ENCODE assay signal across 11 cellular contexts in genomic region chr3:154095832-154096421, GRCh38. TPM values are rescaled to one million over a fixed set of nuclear protein-coding genes. Genes with fewer than 3 reads are reported as not detected.
DNase-seq lines count a peak whose midpoint lies in the region; ATAC-seq, FAIRE-seq and TF ChIP-seq lines count a peak whose summit lies in the region.
"Had no signal": no experiment of that assay in that cellular context is flagged by ENCODE, and none has a peak within 500 bp of the region (broad histone marks: within the 10 kb centered on the region; RNA-seq: fewer than 3 reads in every experiment).

No MANE protein-coding gene starts in this region.

- no peaks in the 10 kb centered on the region for H3K36me3 ChIP-seq in endothelial cell of umbilical vein (ENCODE audit: control insufficient read depth in 2 of 2, extremely low read depth in 1 of 2, insufficient read depth in 2 of 2, low read length in 2 of 2)
- no peaks in the 10 kb centered on the region for H3K36me3 ChIP-seq in psoas muscle (ENCODE audit: insufficient read depth in 1 of 2, low read depth in 1 of 2)
- no peaks in the 10 kb centered on the region for H3K36me3 ChIP-seq in testis (ENCODE audit: low read depth, missing control alignments)
- H3K36me3 ChIP-seq: BLaER1 had no signal

- intact Hi-C loops in endothelial cell of umbilical vein (cut with micrococcal nuclease) (loop anchor here (1.0 kb wide), 1 partner anchor 157 kb away; no protein-coding TSS in a partner anchor), psoas muscle (cut with DNase I) (loop anchor here in 1 of 2 donors (5.0 kb wide), 1 partner anchor 156 kb away; no protein-coding TSS in a partner anchor), testis (cut with DNase I; ENCODE audit: low total_unique reads) (no loop called here)

- no peak overlapping the region for H3K4me2 ChIP-seq in endothelial cell of umbilical vein (ENCODE audit: insufficient read depth, low read length)
- H3K4me2 ChIP-seq: BLaER1 had no signal

- H3K4me3 Mint-ChIP-seq in stimulated activated effector memory CD8-positive, alpha-beta T cell treated with anti-CD3 and anti-CD28 coated beads, Interleukin-12 subunit alpha, Interleukin-12 subunit beta, amount 100 ng/mL, for 72 hours, result no peak overlapping the region

- no peak overlapping the region for H2AFZ ChIP-seq in endothelial cell of umbilical vein (ENCODE audit: low read depth, low read length)

- TF ChIP-seq POLR2A in endothelial cell of umbilical vein (IDR thresholded peaks at IDR 0.05; ENCODE audit: low read depth, low read length) (no peak), testis (IDR thresholded peaks at IDR 0.05) (no peak)

- BruUV-seq in endothelial cell of umbilical vein (replicated peaks; lab: Mats Ljungman, UMichigan), result no TSS peak

- H3K36me3 Mint-ChIP-seq in stimulated activated effector memory CD8-positive, alpha-beta T cell treated with anti-CD3 and anti-CD28 coated beads, Interleukin-12 subunit alpha, Interleukin-12 subunit beta, amount 100 ng/mL, for 72 hours, result no peaks in the 10 kb centered on the region

- H3K4me1 ChIP-seq in endothelial cell of umbilical vein (ENCODE audit: control insufficient read depth, extremely low read depth, insufficient read depth, low read length) (no peaks in the 10 kb centered on the region), psoas muscle (no peaks in the 10 kb centered on the region), testis (no peaks in the 10 kb centered on the region)
- H3K4me1 ChIP-seq: BLaER1 had no signal

- no peaks in the 10 kb centered on the region for H3K79me2 ChIP-seq in endothelial cell of umbilical vein (ENCODE audit: control insufficient read depth, insufficient read depth, low read length)

- H3K9me1 ChIP-seq in endothelial cell of umbilical vein (replicated peaks; ENCODE audit: control insufficient read depth, extremely low read depth, insufficient read depth, low read length), result no peaks in the 10 kb centered on the region

- no peak overlapping the region for H3K27ac Mint-ChIP-seq in stimulated activated effector memory CD8-positive, alpha-beta T cell treated with anti-CD3 and anti-CD28 coated beads, Interleukin-12 subunit alpha, Interleukin-12 subunit beta, amount 100 ng/mL, for 72 hours

- no peak for ATAC-seq in psoas muscle
- ATAC-seq in HG03039 (IDR thresholded peaks at IDR 0.05; ENCODE audit: unreplicated experiment), result no peak
- ATAC-seq in stimulated activated effector memory CD8-positive, alpha-beta T cell treated with anti-CD3 and anti-CD28 coated beads, Interleukin-12 subunit alpha, Interleukin-12 subunit beta, amount 100 ng/mL, for 72 hours, result no peak

- DNase-seq in NCI-H1092 treated with DMSO at 0.1 percent for 48 hours (lab: John Stamatoyannopoulos, UW) (peak; percentile 9), NCI-H1092 (lab: John Stamatoyannopoulos, UW) (no peak), NCI-H146 (lab: John Stamatoyannopoulos, UW) (peak; percentile 8), endothelial cell of umbilical vein (ENCODE audit: low read depth, low spot score) (peak; percentile 42), psoas muscle (no peak), testis (no peak)
- no peak for DNase-seq in stimulated activated effector memory CD8-positive, alpha-beta T cell treated with anti-CD3 and anti-CD28 coated beads, Interleukin-12 subunit alpha, Interleukin-12 subunit beta, amount 100 ng/mL, for 72 hours (ENCODE audit: low spot score in 2 of 2)
- DNase-seq: effector CD4-positive, alpha-beta T cell had no signal

- H3K27ac ChIP-seq in endothelial cell of umbilical vein (ENCODE audit: insufficient read depth, low read depth, low read length), result no peak overlapping the region
- no peak overlapping the region for H3K27ac ChIP-seq in psoas muscle
- H3K27ac ChIP-seq in testis, result no peak overlapping the region
- H3K27ac ChIP-seq: BLaER1, skin epidermis had no signal

- dilution Hi-C loops in endothelial cell of umbilical vein (cut with MboI; ENCODE audit: extremely low pct_ligation_motif_present, low sequenced_read_pairs), result no loop called here

- POLR2A ChIA-PET in endothelial cell of umbilical vein (lab: Charles Lee), result no interaction called here

- H3K4me3 ChIP-seq in endothelial cell of umbilical vein (replicated peaks in 1 of 3; ENCODE audit: insufficient read depth in 1 of 3, low read depth in 1 of 3, low read length in 3 of 3), result no peak overlapping the region
- H3K4me3 ChIP-seq in psoas muscle, result no peak overlapping the region
- no peak overlapping the region for H3K4me3 ChIP-seq in testis
- H3K4me3 ChIP-seq: BLaER1, skin epidermis had no signal

- H3K4me1 Mint-ChIP-seq in stimulated activated effector memory CD8-positive, alpha-beta T cell treated with anti-CD3 and anti-CD28 coated beads, Interleukin-12 subunit alpha, Interleukin-12 subunit beta, amount 100 ng/mL, for 72 hours, result no peaks in the 10 kb centered on the region

- no peak for FAIRE-seq in endothelial cell of umbilical vein (lab: Jason Lieb, UNC)

- no peaks in the 10 kb centered on the region for H3K9me3 Mint-ChIP-seq in stimulated activated effector memory CD8-positive, alpha-beta T cell treated with anti-CD3 and anti-CD28 coated beads, Interleukin-12 subunit alpha, Interleukin-12 subunit beta, amount 100 ng/mL, for 72 hours

- CTCF ChIA-PET in endothelial cell of umbilical vein (lab: Charles Lee), result interaction anchor here (0.6 to 1.2 kb wide), 5 partner anchors 9 to 160 kb away, joined by 3 to 26 read pairs (median 4); partner anchors contain the start of gene ARHGEF26

- H3K9me3 ChIP-seq in endothelial cell of umbilical vein (replicated peaks; ENCODE audit: control insufficient read depth, insufficient read depth, low read length) (no peaks in the 10 kb centered on the region), psoas muscle (no peaks in the 10 kb centered on the region), testis (no peaks in the 10 kb centered on the region)
- H3K9me3 ChIP-seq: BLaER1 had no signal

- no peak overlapping the region for H3K9ac ChIP-seq in endothelial cell of umbilical vein (replicated peaks; ENCODE audit: extremely low read depth, insufficient read depth, low read length)
- H3K9ac ChIP-seq: BLaER1 had no signal

- WGBS in psoas muscle, 3 donors, result 77 to 86% (median 84%) methylated on average over 3 of the region's 3 CpGs
- WGBS in testis, 2 donors, result 73 to 78% methylated on average over 3 of the region's 3 CpGs

- no peaks in the 10 kb centered on the region for H4K20me1 ChIP-seq in endothelial cell of umbilical vein (replicated peaks; ENCODE audit: control insufficient read depth, extremely low read depth, insufficient read depth, low read length)
- H4K20me1 ChIP-seq: BLaER1 had no signal

- TF ChIP-seq CTCF in endothelial cell of umbilical vein (IDR thresholded peaks at IDR 0.05; ENCODE audit: extremely low read depth in 1 of 2, insufficient read depth in 1 of 2, low read depth in 1 of 2, low read length in 2 of 2) (peak in 1 of 2 donors; percentile 23), psoas muscle (IDR thresholded peaks at IDR 0.05) (peak; percentile 33), testis (IDR thresholded peaks at IDR 0.05) (peak in 1 of 3 experiments; percentile 2)

- H3K27me3 ChIP-seq in endothelial cell of umbilical vein (ENCODE audit: control insufficient read depth in 2 of 2, insufficient read depth in 2 of 2, low read length in 2 of 2), result peaks cover 0 to 3% of the 10 kb centered on the region in 2 experiments
- no peaks in the 10 kb centered on the region for H3K27me3 ChIP-seq in psoas muscle (ENCODE audit: insufficient read depth in 3 of 3, low read length in 2 of 3)
- no peaks in the 10 kb centered on the region for H3K27me3 ChIP-seq in testis
- H3K27me3 ChIP-seq: BLaER1 had no signal

TF ChIP-seq in endothelial cell of umbilical vein, 7 proteins besides CTCF, POLR2A, EP300 and RAD21:
- no peak for TF ChIP-seq EZH2 (IDR thresholded peaks at IDR 0.05; ENCODE audit: borderline replicate concordance, low read depth, low read length, severe bottlenecking)
- no peak for TF ChIP-seq MAX (IDR thresholded peaks at IDR 0.05; ENCODE audit: insufficient read depth, insufficient read length)
- no peak for TF ChIP-seq GATA2 (IDR thresholded peaks at IDR 0.05; ENCODE audit: insufficient read depth, insufficient read length, low read depth, low read length)
- no peak for TF ChIP-seq JUN (IDR thresholded peaks at IDR 0.05; ENCODE audit: borderline replicate concordance, insufficient read depth, insufficient read length, low read depth)
- TF ChIP-seq FOS (IDR thresholded peaks at IDR 0.05; ENCODE audit: borderline replicate concordance, insufficient read depth, low read length), result no peak
- TF ChIP-seq MYC (IDR thresholded peaks at IDR 0.05; ENCODE audit: low read depth, low read length), result no peak
- no peak for TF ChIP-seq POLR2AphosphoS5 (IDR thresholded peaks at IDR 0.05; ENCODE audit: insufficient read depth, low read depth, low read length)

RNA-seq across cellular contexts. Expression of gene ARHGEF26, which starts 25.3 kb away (rescaled TPM):
- total RNA-seq in endothelial cell of umbilical vein (2.2 and 2.9 TPM in 2 replicates), psoas muscle (1 to 10 TPM in 1 of 4 donors, under 1 TPM in 3; 0.37 to 1.8 (median 0.57) TPM), testis (10 to 100 TPM; 24.8 to 33.0 TPM)
- polyA plus RNA-seq in endothelial cell of umbilical vein (0.30 and 0.57 TPM in 2 replicates), psoas muscle (under 1 TPM; 0.35 to 0.53 (median 0.39) TPM), testis (ENCODE audit: insufficient read depth, low read depth, low replicate concordance) (14.7 TPM)
- 0.59 and 0.62 TPM in 2 replicates for polyA plus RNA-seq in endothelial cell of umbilical vein (2011; cell fraction: cytosol; rRNA removed)
- polyA plus RNA-seq in endothelial cell of umbilical vein (2011; cell fraction: nucleus; rRNA removed), result 1.4 and 1.7 TPM in 2 replicates
- 0.41 and 2.2 TPM in 2 replicates for polyA plus RNA-seq in endothelial cell of umbilical vein (2012)
- polyA minus RNA-seq in endothelial cell of umbilical vein, result 1.1 and 1.2 TPM in 2 replicates
- 0.31 TPM for polyA minus RNA-seq in endothelial cell of umbilical vein (2011; cell fraction: cytosol; rRNA and poly(A)+ RNA removed)
- 2.6 and 3.0 TPM in 2 replicates for polyA minus RNA-seq in endothelial cell of umbilical vein (2011; cell fraction: nucleus; rRNA and poly(A)+ RNA removed)

Comparison
In these comparisons a context has a peak if more than half of its experiments do, and no peak if none do; other contexts are left out.
1. DNase-seq: peak in NCI-H1092 treated with DMSO at 0.1 percent for 48 hours (single experiment), NCI-H146 (single experiment) and endothelial cell of umbilical vein (single experiment); none in NCI-H1092 (single experiment), psoas muscle (0 of 2), testis (single experiment) and stimulated activated effector memory CD8-positive, alpha-beta T cell treated with anti-CD3 and anti-CD28 coated beads, Interleukin-12 subunit alpha, Interleukin-12 subunit beta, amount 100 ng/mL, for 72 hours (0 of 2).